20 cellular contexts compared by ENCODE assay signal in genomic region chr1:11151854-11152612, GRCh38. TPM values are rescaled to one million over a fixed set of nuclear protein-coding genes. Genes with fewer than 3 reads are reported as not detected.
DNase-seq lines count a peak whose midpoint lies in the region; ATAC-seq and TF ChIP-seq lines count a peak whose summit lies in the region.
"Had no signal": no experiment of that assay in that cellular context is flagged by ENCODE, and none has a peak within 500 bp of the region (broad histone marks: within the 10 kb centered on the region; RNA-seq: fewer than 3 reads in every experiment).

No MANE protein-coding gene starts in this region.

- no peak overlapping the region for H2AFZ ChIP-seq in GM23338

- peaks cover 12% of the 10 kb centered on the region; the same call in 2 of the 3 replicates for H3K4me1 Mint-ChIP-seq in GM23338
- peaks cover 10% of the 10 kb centered on the region for H3K4me1 Mint-ChIP-seq in WTC11
- no peaks in the 10 kb centered on the region for H3K4me1 Mint-ChIP-seq in immature natural killer cell
- H3K4me1 Mint-ChIP-seq: neural crest cell had no signal

- no peaks in the 10 kb centered on the region for H3K27me3 Mint-ChIP-seq in GM23338 (ENCODE audit: insufficient read depth, low read depth, poor library complexity)
- H3K27me3 Mint-ChIP-seq in WTC11 (ENCODE audit: low read depth), result no peaks in the 10 kb centered on the region
- H3K27me3 Mint-ChIP-seq in immature natural killer cell (ENCODE audit: low read depth in 3 of 3), result peaks cover 0 to 1% (median 0%) of the 10 kb centered on the region in 3 donors
- H3K27me3 Mint-ChIP-seq: activated CD8-positive, alpha-beta memory T cell treated with anti-CD3 and anti-CD28 coated beads, Interleukin-2, amount 10 ng/mL, durations not matched to agents 7 days and 5 days; CD4-positive, alpha-beta memory T cell had no signal

- H3K79me2 ChIP-seq in GM23338 (replicated peaks; ENCODE audit: insufficient read depth), result no peaks in the 10 kb centered on the region

- H3K27me3 ChIP-seq in GM23338 (ENCODE audit: insufficient read depth), result no peaks in the 10 kb centered on the region
- no peaks in the 10 kb centered on the region for H3K27me3 ChIP-seq in left ventricle myocardium inferior (ENCODE audit: low read depth)
- no peaks in the 10 kb centered on the region for H3K27me3 ChIP-seq in prostate gland (replicated peaks; ENCODE audit: insufficient read depth)
- H3K27me3 ChIP-seq: gastrocnemius medialis had no signal

- H3K9me3 Mint-ChIP-seq in GM23338 (no peaks in the 10 kb centered on the region), WTC11 (no peaks in the 10 kb centered on the region), immature natural killer cell (no peaks in the 10 kb centered on the region)
- H3K9me3 Mint-ChIP-seq: CD4-positive, alpha-beta memory T cell; neural crest cell had no signal

- H3K27ac Mint-ChIP-seq in GM23338 (peak overlapping the region; percentile 12; the same call in 1 of the 2 replicates), WTC11 (no peak overlapping the region), immature natural killer cell (peak overlapping the region in 1 of 6 donors; percentile 37)
- H3K27ac Mint-ChIP-seq: activated CD8-positive, alpha-beta memory T cell treated with anti-CD3 and anti-CD28 coated beads, Interleukin-2, amount 10 ng/mL, durations not matched to agents 7 days and 5 days; CD4-positive, alpha-beta memory T cell had no signal

- H3K9me3 ChIP-seq in left ventricle myocardium inferior (replicated peaks) (no peaks in the 10 kb centered on the region), prostate gland (no peaks in the 10 kb centered on the region)
- H3K9me3 ChIP-seq: gastrocnemius medialis had no signal

- H3K4me3 ChIP-seq in GM23338, result no peak overlapping the region
- no peak overlapping the region for H3K4me3 ChIP-seq in left ventricle myocardium inferior
- H3K4me3 ChIP-seq in prostate gland, result no peak overlapping the region
- H3K4me3 ChIP-seq: gastrocnemius medialis had no signal

- POLR2A ChIA-PET in WTC11 (lab: Charles Lee), result interaction anchor here (0.6 kb wide), 1 partner anchor 483 kb away, joined by 5 read pairs; no protein-coding TSS in a partner anchor

- peaks cover 31% of the 10 kb centered on the region; the same call in 1 of the 2 replicates for H3K36me3 ChIP-seq in GM23338 (ENCODE audit: insufficient read depth)
- peaks cover 60% of the 10 kb centered on the region for H3K36me3 ChIP-seq in left ventricle myocardium inferior
- H3K36me3 ChIP-seq in prostate gland, result no peaks in the 10 kb centered on the region

- H3K27ac ChIP-seq in GM23338 (ENCODE audit: low read depth) (no peak overlapping the region), left ventricle myocardium inferior (replicated peaks) (peak overlapping the region; percentile 80), prostate gland (peak overlapping the region; percentile 33 to 57)

- DNase-seq in GM23338 (ENCODE audit: low spot score) (peak; percentile 23), WTC11 (ENCODE audit: low spot score) (no peak), left ventricle myocardium inferior (peak; percentile 42), prostate gland (ENCODE audit: low spot score) (peak; percentile 30), dedifferentiated amniotic fluid mesenchymal stem cell (ENCODE audit: extremely low spot score) (no peak), DMS 273 (lab: John Stamatoyannopoulos, UW; ENCODE audit: unreplicated experiment) (no peak), immature natural killer cell (no peak)
- DNase-seq: activated CD8-positive, alpha-beta memory T cell treated with anti-CD3 and anti-CD28 coated beads, Interleukin-2, amount 10 ng/mL, durations not matched to agents 7 days and 5 days; CD4-positive, alpha-beta memory T cell; gastrocnemius medialis; MM.1S; NCI-H1694 treated with DMSO at 0.1 percent for 48 hours; stimulated activated CD4-positive, alpha-beta T cell treated with anti-CD3 and anti-CD28 coated beads, Interleukin-1b, Interleukin-23, amount 100 ng/mL, for 48 hours; T-helper 9 cell had no signal

- ATAC-seq in GM23338 (peak; percentile 72), WTC11 (peak; percentile 41), GM21529 (IDR thresholded peaks at IDR 0.05; ENCODE audit: unreplicated experiment) (no peak)
- ATAC-seq: activated CD8-positive, alpha-beta memory T cell treated with anti-CD3 and anti-CD28 coated beads, Interleukin-2, amount 10 ng/mL, durations not matched to agents 7 days and 5 days; gastrocnemius medialis had no signal

- no peak overlapping the region for H3K4me2 ChIP-seq in GM23338

- H3K9me2 ChIP-seq in GM23338 (ENCODE audit: insufficient read depth), result no peaks in the 10 kb centered on the region

- H3K4me3 Mint-ChIP-seq in GM23338 (no peak overlapping the region), WTC11 (no peak overlapping the region), immature natural killer cell (no peak overlapping the region)
- H3K4me3 Mint-ChIP-seq: activated CD8-positive, alpha-beta memory T cell treated with anti-CD3 and anti-CD28 coated beads, Interleukin-2, amount 10 ng/mL, durations not matched to agents 7 days and 5 days; CD4-positive, alpha-beta memory T cell; neural crest cell had no signal

- H3K4me1 ChIP-seq in GM23338 (ENCODE audit: insufficient read depth) (peaks cover 4% of the 10 kb centered on the region; the same call in 1 of the 2 replicates), left ventricle myocardium inferior (peaks cover 49% of the 10 kb centered on the region), prostate gland (replicated peaks) (peaks cover 13% of the 10 kb centered on the region)

- 22% methylated on average over 9 of the region's 9 CpGs for WGBS in prostate gland

- H3F3A ChIP-seq in GM23338 (replicated peaks; ENCODE audit: low read depth), result peaks cover 12% of the 10 kb centered on the region; the same call in 1 of the 2 replicates

- CTCF ChIA-PET in WTC11 (lab: Charles Lee), result interaction anchor here (1.0 to 1.4 kb wide), 2 partner anchors 114 to 115 kb away, joined by 3 read pairs; no protein-coding TSS in a partner anchor

- TF ChIP-seq POLR2A in prostate gland (IDR thresholded peaks at IDR 0.05), result no peak

- TF ChIP-seq CTCF in GM23338 (conservative IDR thresholded peaks at IDR 0.05; ENCODE audit: low read depth in 2 of 2) (no peak), WTC11 (IDR thresholded peaks at IDR 0.05) (no peak), left ventricle myocardium inferior (IDR thresholded peaks at IDR 0.05; ENCODE audit: borderline replicate concordance) (no peak), prostate gland (IDR thresholded peaks at IDR 0.05) (no peak)

- intact Hi-C loops in left ventricle myocardium inferior (cut with micrococcal nuclease) (no loop called here), prostate gland (cut with DNase I) (no loop called here)

- H4K20me1 ChIP-seq in GM23338 (replicated peaks; ENCODE audit: insufficient read depth), result no peaks in the 10 kb centered on the region; the same call in 1 of the 2 replicates

- H3K36me3 Mint-ChIP-seq in GM23338 (ENCODE audit: low read depth) (peaks cover 40% of the 10 kb centered on the region), WTC11 (peaks cover 29% of the 10 kb centered on the region), immature natural killer cell (peaks cover 20 to 53% (median 28%) of the 10 kb centered on the region in 3 donors)

TF ChIP-seq in GM23338, 12 proteins besides CTCF, POLR2A, EP300 and RAD21 (continues in another document):
- TF ChIP-seq JUNB (IDR thresholded peaks at IDR 0.05; ENCODE audit: unreplicated experiment) (no peak), STAT1 (IDR thresholded peaks at IDR 0.05; ENCODE audit: unreplicated experiment) (no peak)
- TF ChIP-seq, protein P1, sequence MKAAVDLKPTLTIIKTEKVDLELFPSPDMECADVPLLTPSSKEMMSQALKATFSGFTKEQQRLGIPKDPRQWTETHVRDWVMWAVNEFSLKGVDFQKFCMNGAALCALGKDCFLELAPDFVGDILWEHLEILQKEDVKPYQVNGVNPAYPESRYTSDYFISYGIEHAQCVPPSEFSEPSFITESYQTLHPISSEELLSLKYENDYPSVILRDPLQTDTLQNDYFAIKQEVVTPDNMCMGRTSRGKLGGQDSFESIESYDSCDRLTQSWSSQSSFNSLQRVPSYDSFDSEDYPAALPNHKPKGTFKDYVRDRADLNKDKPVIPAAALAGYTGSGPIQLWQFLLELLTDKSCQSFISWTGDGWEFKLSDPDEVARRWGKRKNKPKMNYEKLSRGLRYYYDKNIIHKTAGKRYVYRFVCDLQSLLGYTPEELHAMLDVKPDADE (IDR thresholded peaks at IDR 0.05), result no peak

TF ChIP-seq in WTC11, 78 proteins besides CTCF, POLR2A, EP300 and RAD21 (continues in another document):
- TF ChIP-seq, protein P2, sequence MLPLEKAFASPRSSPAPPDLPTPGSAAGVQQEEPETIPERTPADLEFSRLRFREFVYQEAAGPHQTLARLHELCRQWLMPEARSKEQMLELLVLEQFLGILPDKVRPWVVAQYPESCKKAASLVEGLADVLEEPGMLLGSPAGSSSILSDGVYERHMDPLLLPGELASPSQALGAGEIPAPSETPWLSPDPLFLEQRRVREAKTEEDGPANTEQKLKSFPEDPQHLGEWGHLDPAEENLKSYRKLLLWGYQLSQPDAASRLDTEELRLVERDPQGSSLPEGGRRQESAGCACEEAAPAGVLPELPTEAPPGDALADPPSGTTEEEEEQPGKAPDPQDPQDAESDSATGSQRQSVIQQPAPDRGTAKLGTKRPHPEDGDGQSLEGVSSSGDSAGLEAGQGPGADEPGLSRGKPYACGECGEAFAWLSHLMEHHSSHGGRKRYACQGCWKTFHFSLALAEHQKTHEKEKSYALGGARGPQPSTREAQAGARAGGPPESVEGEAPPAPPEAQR (CRISPR knock-in tag; IDR thresholded peaks at IDR 0.05), result no peak
- no peak for TF ChIP-seq TEAD4 (CRISPR knock-in tag; IDR thresholded peaks at IDR 0.05)
- TF ChIP-seq EMX1 (CRISPR knock-in tag; IDR thresholded peaks at IDR 0.05), result no peak
- no peak for TF ChIP-seq FOXK1 (CRISPR knock-in tag; IDR thresholded peaks at IDR 0.05)
- TF ChIP-seq ELF4 (CRISPR knock-in tag; IDR thresholded peaks at IDR 0.05; ENCODE audit: low read depth), result no peak

RNA-seq across cellular contexts. Expression of gene ANGPTL7, which starts 37.1 kb away (rescaled TPM):
- total RNA-seq in GM23338 (2014; rRNA removed; shearing (Covaris generic)), result not detected in 2 replicates
- polyA plus RNA-seq in GM23338 (2016; fragmentation: Nextera tagmentation; extraction: Ambion mirVana) (0.13 TPM in 1 of 2 replicates, not detected in the other), immature natural killer cell (not detected)
- total RNA-seq in WTC11 (2021) (not detected in 3 replicates), left ventricle myocardium inferior (1.1 TPM), prostate gland (under 1 TPM in 1 of 2 donors, not detected in 1; 0.80 TPM)
- total RNA-seq: activated CD8-positive, alpha-beta memory T cell treated with anti-CD3 and anti-CD28 coated beads, Interleukin-2, amount 10 ng/mL, durations not matched to agents 7 days and 5 days; CD4-positive, alpha-beta memory T cell; Daoy; NCI-H460; OCI-LY7; SK-MEL-5 had no signal
- polyA plus RNA-seq: CD4-positive, alpha-beta memory T cell had no signal

RNA-seq across cellular contexts. Expression of gene EXOSC10, which starts 52.4 kb away (rescaled TPM):
- 59.5 and 72.9 TPM in 2 replicates for total RNA-seq in GM23338 (2014; rRNA removed; shearing (Covaris generic))
- 39.3 and 55.5 TPM in 2 replicates for polyA plus RNA-seq in GM23338 (2016; fragmentation: Nextera tagmentation; extraction: Ambion mirVana)
- total RNA-seq in WTC11 (2021), result 62.8 to 73.0 TPM (median 66.2 TPM) in 3 replicates
- total RNA-seq in left ventricle myocardium inferior, result 17.1 TPM
- 10 to 100 TPM; 51.6 to 65.0 TPM for total RNA-seq in prostate gland
- 10 to 100 TPM; 25.4 to 49.1 (median 27.6) TPM for polyA plus RNA-seq in immature natural killer cell

Comparison
In these comparisons a context has a peak if more than half of its experiments do, and no peak if none do; other contexts are left out.
1. DNase-seq: peak in GM23338 (single experiment), left ventricle myocardium inferior (single experiment) and prostate gland (single experiment); none in WTC11 (single experiment), dedifferentiated amniotic fluid mesenchymal stem cell (single experiment), DMS 273 (single experiment) and immature natural killer cell (0 of 3).